20 cellular contexts compared by ENCODE assay signal in the genomic region with DNA sequence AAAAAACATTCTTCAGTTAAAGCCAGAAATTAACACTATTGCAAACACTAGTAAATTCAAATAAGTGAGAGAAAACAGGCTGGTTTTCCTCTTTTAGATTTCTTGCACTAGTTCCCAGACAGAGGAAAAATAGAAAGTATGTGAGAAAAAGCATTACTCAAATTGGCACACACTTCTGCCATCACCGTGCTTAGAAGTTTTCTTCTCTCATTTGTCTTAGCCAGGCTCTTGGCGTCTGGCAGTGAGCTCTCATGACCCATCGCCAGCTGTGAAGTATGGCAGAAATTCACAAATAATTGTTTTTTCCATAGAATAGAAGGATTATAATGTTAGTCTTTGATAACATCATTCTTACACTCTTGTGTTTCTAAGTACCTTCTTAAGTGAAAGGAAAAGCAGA.
"Had no signal": no experiment of that assay in that cellular context is flagged by ENCODE, and none has a peak within 500 bp of the region (broad histone marks: within the 10 kb centered on the region; RNA-seq: fewer than 3 reads in every experiment).

No MANE protein-coding gene starts in this region.

- H3K36me3 ChIP-seq: brain microvascular endothelial cell, sigmoid colon, tibial artery, WERI-Rb-1 had no signal

- DNase-seq: activated CD4-positive, alpha-beta T cell treated with anti-CD3 and anti-CD28 coated beads, Interleukin-2, amount 10 ng/mL, durations not matched to agents 7 days and 5 days; activated CD4-positive, CD25-positive, alpha-beta regulatory T cell treated with anti-CD3 and anti-CD28 coated beads, Interleukin-2, amount 50 U/mL, for 72 hours; activated CD8-positive, alpha-beta memory T cell treated with anti-CD3 and anti-CD28 coated beads, Interleukin-2, amount 10 ng/mL, durations not matched to agents 7 days and 5 days; activated CD8-positive, alpha-beta T cell treated with anti-CD3 and anti-CD28 coated beads for 36 hours; activated effector memory CD4-positive, alpha-beta T cell treated with anti-CD3 and anti-CD28 coated beads, Interleukin-2, amount 50 U/mL, for 16 hours; activated naive CD4-positive, alpha-beta T cell treated with anti-CD3 and anti-CD28 coated beads, Interleukin-2, amount 10 ng/mL, durations not matched to agents 7 days and 5 days; activated T-cell treated with anti-CD3 and anti-CD28 coated beads for 4 hours; brain microvascular endothelial cell; cortex of kidney; endodermal cell; mucosa of descending colon; occipital lobe; sigmoid colon; stimulated activated CD4-positive, alpha-beta T cell treated with anti-CD3 and anti-CD28 coated beads, Interleukin-15, amount 100 ng/mL, for 24 hours; stimulated activated CD8-positive, alpha-beta memory T cell treated with anti-CD3 and anti-CD28 coated beads, Interleukin-4, amount 100 ng/mL, for 48 hours; stimulated activated naive B cell treated with anti-CD40 and anti-IgM and Interleukin-4, amounts not matched to agents 10 μg/mL and 1 μg/mL and 100 μg/mL, for 72 hours; T-helper 1 cell; tibial artery; WERI-Rb-1 had no signal

- H3K27ac ChIP-seq: brain microvascular endothelial cell, sigmoid colon, tibial artery, WERI-Rb-1 had no signal

- H3K27me3 ChIP-seq: brain microvascular endothelial cell, sigmoid colon, tibial artery had no signal

- ATAC-seq: activated CD8-positive, alpha-beta memory T cell treated with anti-CD3 and anti-CD28 coated beads, Interleukin-2, amount 10 ng/mL, durations not matched to agents 7 days and 5 days; activated CD8-positive, alpha-beta T cell treated with anti-CD3 and anti-CD28 coated beads for 36 hours; mucosa of descending colon; stimulated activated naive B cell treated with anti-CD40 and anti-IgM and Interleukin-4, amounts not matched to agents 10 μg/mL and 1 μg/mL and 100 μg/mL, for 72 hours had no signal

- H3K4me3 ChIP-seq: mucosa of descending colon, sigmoid colon, smooth muscle cell, tibial artery had no signal
